In genomic region chr4:16809064-16809463, GRCh38 we compare ENCODE assay signal across 28 cellular contexts.
"Had no signal": no experiment of that assay in that cellular context is flagged by ENCODE, and none has a peak within 500 bp of the region (broad histone marks: within the 10 kb centered on the region; RNA-seq: fewer than 3 reads in every experiment).

No MANE protein-coding gene starts in this region.

- ATAC-seq: effector memory CD8-positive, alpha-beta T cell; esophagus mucosa; foreskin keratinocyte; gastrocnemius medialis; gastroesophageal sphincter; heart left ventricle; heart right ventricle had no signal

- DNase-seq: colonic mucosa; cortex of kidney; dermis blood vessel endothelial cell; dorsolateral prefrontal cortex; effector CD4-positive, alpha-beta T cell; effector CD8-positive, alpha-beta T cell; effector memory CD4-positive, alpha-beta T cell; effector memory CD8-positive, alpha-beta T cell; endodermal cell; erythroblast; esophagus squamous epithelium; foreskin fibroblast; foreskin keratinocyte; foreskin melanocyte; gastrocnemius medialis; glutamatergic neuron; head of caudate nucleus; heart left ventricle; heart right ventricle had no signal

- FAIRE-seq: colon, endometrium, endothelial cell of umbilical vein, frontal cortex had no signal

- H3K9me3 ChIP-seq: colonic mucosa, gastrocnemius medialis had no signal

- H3K4me3 ChIP-seq: colonic mucosa, coronary artery, dorsolateral prefrontal cortex, esophagus muscularis mucosa, esophagus squamous epithelium, gastrocnemius medialis, gastroesophageal sphincter, heart left ventricle, heart right ventricle had no signal

- H3K27ac ChIP-seq: colonic mucosa, coronary artery, dorsolateral prefrontal cortex, epithelial cell of prostate, esophagus muscularis mucosa, esophagus squamous epithelium, foreskin keratinocyte, gastrocnemius medialis, gastroesophageal sphincter, heart left ventricle had no signal

- H3K4me1 ChIP-seq: colonic mucosa, esophagus muscularis mucosa, esophagus squamous epithelium, foreskin keratinocyte, gastrocnemius medialis, gastroesophageal sphincter had no signal

- H3K36me3 ChIP-seq: colonic mucosa, esophagus muscularis mucosa, esophagus squamous epithelium, gastrocnemius medialis, gastroesophageal sphincter had no signal

- H3K27me3 ChIP-seq: colonic mucosa, dorsolateral prefrontal cortex, esophagus muscularis mucosa, esophagus squamous epithelium, foreskin keratinocyte, gastrocnemius medialis, gastroesophageal sphincter, heart right ventricle had no signal
